Comparison of ENCODE assay signal across 21 cellular contexts in genomic region chr13:50826035-50826434, GRCh38. TPM values are rescaled to one million over a fixed set of nuclear protein-coding genes. Genes with fewer than 3 reads are reported as not detected.
DNase-seq lines count a peak whose midpoint lies in the region; ATAC-seq and TF ChIP-seq lines count a peak whose summit lies in the region.
"Had no signal": no experiment of that assay in that cellular context is flagged by ENCODE, and none has a peak within 500 bp of the region (broad histone marks: within the 10 kb centered on the region; RNA-seq: fewer than 3 reads in every experiment).

No MANE protein-coding gene starts in this region.

- H3K27ac Mint-ChIP-seq in activated CD8-positive, alpha-beta memory T cell treated with anti-CD3 and anti-CD28 coated beads, Interleukin-2, amount 10 ng/mL, durations not matched to agents 7 days and 5 days, result no peak overlapping the region
- no peak overlapping the region for H3K27ac Mint-ChIP-seq in endodermal cell
- H3K27ac Mint-ChIP-seq: CD4-positive, alpha-beta T cell; HFFc6 had no signal

- H3K4me3 Mint-ChIP-seq in activated CD8-positive, alpha-beta memory T cell treated with anti-CD3 and anti-CD28 coated beads, Interleukin-2, amount 10 ng/mL, durations not matched to agents 7 days and 5 days, result no peak overlapping the region
- H3K4me3 Mint-ChIP-seq in endodermal cell, result no peak overlapping the region
- H3K4me3 Mint-ChIP-seq: CD4-positive, alpha-beta T cell; HFFc6 had no signal

- intact Hi-C loops in spleen (cut with DNase I; ENCODE audit: low total_unique reads), result no loop called here

- TF ChIP-seq CTCF in endodermal cell (conservative IDR thresholded peaks at IDR 0.05) (no peak), omental fat pad (IDR thresholded peaks at IDR 0.05) (no peak), spleen (IDR thresholded peaks at IDR 0.05 in 8 of 11, conservative IDR thresholded peaks at IDR 0.05 in 3 of 11) (no peak)

- H3K9ac ChIP-seq in endodermal cell (ENCODE audit: extremely low read depth, low read length, poor library complexity, severe bottlenecking), result no peak overlapping the region
- H3K9ac ChIP-seq: GM23248 had no signal

- no peaks in the 10 kb centered on the region for H3K27me3 Mint-ChIP-seq in activated CD8-positive, alpha-beta memory T cell treated with anti-CD3 and anti-CD28 coated beads, Interleukin-2, amount 10 ng/mL, durations not matched to agents 7 days and 5 days
- H3K27me3 Mint-ChIP-seq in endodermal cell (ENCODE audit: insufficient read depth), result peaks cover 81% of the 10 kb centered on the region
- H3K27me3 Mint-ChIP-seq: CD4-positive, alpha-beta T cell had no signal

- CTCF ChIA-PET in activated CD8-positive, alpha-beta memory T cell treated with anti-CD3 and anti-CD28 coated beads, Interleukin-2, amount 10 ng/mL, durations not matched to agents 7 days and 5 days (lab: Charles Lee), result interaction anchor here (1.1 kb wide), 1 partner anchor 15 kb away, joined by 3 read pairs; no protein-coding TSS in a partner anchor

- WGBS in endodermal cell (ENCODE audit: insufficient coverage in 1 of 2, insufficient read length in 1 of 2), 2 experiments, result 80% methylated on average over 1 to 2 of the region's 3 CpGs
- 80 to 89% (median 84%) methylated on average over 3 of the region's 3 CpGs for WGBS in spleen, 5 donors

- H3K27ac ChIP-seq in endodermal cell (ENCODE audit: low read depth, low read length), result no peak overlapping the region
- no peak overlapping the region for H3K27ac ChIP-seq in spleen
- H3K27ac ChIP-seq: 22Rv1, A549, C4-2B, GM23248 had no signal

- peak; percentile 46 for DNase-seq in activated CD8-positive, alpha-beta memory T cell treated with anti-CD3 and anti-CD28 coated beads, Interleukin-2, amount 10 ng/mL, durations not matched to agents 7 days and 5 days
- DNase-seq in activated CD8-positive, alpha-beta memory T cell treated with anti-CD3 and anti-CD28 coated beads, Interleukin-2, amount 50 U/mL, for 4 hours, result no peak
- peak; percentile 70 for DNase-seq in endodermal cell
- DNase-seq in iPS-NIHi7 (ENCODE audit: extremely low spot score), result peak; percentile 17
- no peak for DNase-seq in NCI-H748 treated with DMSO at 0.1 percent for 48 hours (lab: John Stamatoyannopoulos, UW)
- no peak for DNase-seq in SK-N-DZ (ENCODE audit: low spot score)
- DNase-seq in omental fat pad (ENCODE audit: low spot score), result no peak
- DNase-seq in spleen, result no peak
- DNase-seq: AML-193; Caco-2; CD4-positive, alpha-beta T cell; GDM1; GM23248; H7; HFFc6 had no signal

- H3K9me3 Mint-ChIP-seq in activated CD8-positive, alpha-beta memory T cell treated with anti-CD3 and anti-CD28 coated beads, Interleukin-2, amount 10 ng/mL, durations not matched to agents 7 days and 5 days (ENCODE audit: low read depth), result no peaks in the 10 kb centered on the region
- no peaks in the 10 kb centered on the region for H3K9me3 Mint-ChIP-seq in endodermal cell
- H3K9me3 Mint-ChIP-seq: CD4-positive, alpha-beta T cell; HFFc6 had no signal

- peaks cover 2% of the 10 kb centered on the region for H3K36me3 Mint-ChIP-seq in activated CD8-positive, alpha-beta memory T cell treated with anti-CD3 and anti-CD28 coated beads, Interleukin-2, amount 10 ng/mL, durations not matched to agents 7 days and 5 days
- H3K36me3 Mint-ChIP-seq in endodermal cell (ENCODE audit: low read depth), result no peaks in the 10 kb centered on the region

- no peak for ATAC-seq in activated CD8-positive, alpha-beta memory T cell treated with anti-CD3 and anti-CD28 coated beads, Interleukin-2, amount 10 ng/mL, durations not matched to agents 7 days and 5 days
- no peak for ATAC-seq in omental fat pad (ENCODE audit: low FRiP score)
- ATAC-seq: A549, HCT116 had no signal

- H3K4me1 Mint-ChIP-seq in activated CD8-positive, alpha-beta memory T cell treated with anti-CD3 and anti-CD28 coated beads, Interleukin-2, amount 10 ng/mL, durations not matched to agents 7 days and 5 days, result peaks cover 5% of the 10 kb centered on the region
- H3K4me1 Mint-ChIP-seq in endodermal cell, result peaks cover 3% of the 10 kb centered on the region

- H3K27me3 ChIP-seq in endodermal cell (ENCODE audit: control insufficient read depth, insufficient read depth, low read length, poor library complexity, severe bottlenecking), result peaks cover 59% of the 10 kb centered on the region
- no peaks in the 10 kb centered on the region for H3K27me3 ChIP-seq in spleen (replicated peaks in 1 of 7)

- H3K36me3 ChIP-seq in endodermal cell (ENCODE audit: control insufficient read depth, insufficient read depth, low read length) (no peaks in the 10 kb centered on the region), spleen (no peaks in the 10 kb centered on the region)

- H3K4me3 ChIP-seq in endodermal cell (ENCODE audit: low read length) (no peak overlapping the region), spleen (no peak overlapping the region)
- H3K4me3 ChIP-seq: A549, GM23248 had no signal

- H3K4me1 ChIP-seq in endodermal cell (ENCODE audit: control insufficient read depth, insufficient read depth, low read length), result no peaks in the 10 kb centered on the region
- no peaks in the 10 kb centered on the region for H3K4me1 ChIP-seq in spleen
- H3K4me1 ChIP-seq: A549, Caco-2 had no signal

- TF ChIP-seq POLR2A in spleen (IDR thresholded peaks at IDR 0.05), result no peak

- no peaks in the 10 kb centered on the region for H3K9me3 ChIP-seq in endodermal cell (ENCODE audit: control insufficient read depth, low read length)
- no peaks in the 10 kb centered on the region for H3K9me3 ChIP-seq in spleen
- H3K9me3 ChIP-seq: A549, Caco-2 had no signal

RNA-seq across cellular contexts. Expression of gene DLEU7, which starts 17.5 kb away (rescaled TPM):
- not detected for total RNA-seq in activated CD8-positive, alpha-beta memory T cell treated with anti-CD3 and anti-CD28 coated beads, Interleukin-2, amount 10 ng/mL, durations not matched to agents 7 days and 5 days
- not detected for total RNA-seq in endodermal cell
- polyA plus RNA-seq in endodermal cell (2013, experiment 1 of 2), result 1.6 TPM
- polyA plus RNA-seq in endodermal cell (2013, experiment 2 of 2), result 1.4 TPM
- not detected in 2 replicates for polyA plus RNA-seq in SK-N-DZ (2014; cell fraction: cytosol; rRNA removed)
- polyA plus RNA-seq in SK-N-DZ (2014; cell fraction: nucleus; rRNA removed), result 0.51 TPM in 1 of 2 replicates, not detected in the other
- not detected for total RNA-seq in omental fat pad
- total RNA-seq in spleen, result 1 to 10 TPM in 2 of 7 donors, under 1 TPM in 5; 0.40 to 2.0 (median 0.85) TPM
- polyA plus RNA-seq in spleen, result under 1 TPM; 0.17 to 0.58 (median 0.29) TPM
- total RNA-seq: Caco-2; CD4-positive, alpha-beta T cell; Daoy; GM23248; HFFc6 had no signal
- polyA plus RNA-seq: A549, BJ, GM23248 had no signal

Comparison
In these comparisons a context has a peak if more than half of its experiments do, and no peak if none do; other contexts are left out.
1. DNase-seq: peak in activated CD8-positive, alpha-beta memory T cell treated with anti-CD3 and anti-CD28 coated beads, Interleukin-2, amount 10 ng/mL, durations not matched to agents 7 days and 5 days (single experiment), endodermal cell (single experiment) and iPS-NIHi7 (single experiment); none in activated CD8-positive, alpha-beta memory T cell treated with anti-CD3 and anti-CD28 coated beads, Interleukin-2, amount 50 U/mL, for 4 hours (single experiment), NCI-H748 treated with DMSO at 0.1 percent for 48 hours (single experiment), SK-N-DZ (single experiment), omental fat pad (single experiment) and spleen (single experiment).